Comparison of ENCODE assay signal across 1 cellular context in genomic region chr3:32825601-32826375, GRCh38.
TF ChIP-seq lines count a peak whose summit lies in the region.

No MANE protein-coding gene starts in this region.

TF ChIP-seq in HepG2, 621 proteins besides CTCF, POLR2A, EP300 and RAD21 (continued from another document):
- TF ChIP-seq ZNF275 (CRISPR knock-in tag; IDR thresholded peaks at IDR 0.05; ENCODE audit: borderline replicate concordance) (no peak), ZNF337 (CRISPR knock-in tag; IDR thresholded peaks at IDR 0.05; ENCODE audit: borderline replicate concordance, low read depth) (no peak), SIN3B (IDR thresholded peaks at IDR 0.05; ENCODE audit: low read length) (no peak), ZSCAN12 (CRISPR knock-in tag; IDR thresholded peaks at IDR 0.05) (no peak), FOXA3 (CRISPR knock-in tag; IDR thresholded peaks at IDR 0.05) (no peak), ZNF367 (CRISPR knock-in tag; IDR thresholded peaks at IDR 0.05; ENCODE audit: borderline replicate concordance) (no peak), ZNF788 (CRISPR knock-in tag; IDR thresholded peaks at IDR 0.05; ENCODE audit: borderline replicate concordance) (no peak), ZSCAN21 (CRISPR knock-in tag; IDR thresholded peaks at IDR 0.05; ENCODE audit: borderline replicate concordance) (no peak), ZNF687 (CRISPR knock-in tag; IDR thresholded peaks at IDR 0.05) (no peak), ZNF598 (CRISPR knock-in tag; IDR thresholded peaks at IDR 0.05; ENCODE audit: borderline replicate concordance) (no peak), TRAFD1 (CRISPR knock-in tag; IDR thresholded peaks at IDR 0.05; ENCODE audit: borderline replicate concordance) (no peak), MZF1 (CRISPR knock-in tag; IDR thresholded peaks at IDR 0.05; ENCODE audit: borderline replicate concordance) (no peak), ZNF546 (CRISPR knock-in tag; conservative IDR thresholded peaks at IDR 0.05) (no peak), NR2F1 (CRISPR knock-in tag; IDR thresholded peaks at IDR 0.05) (no peak), NR1H2 (CRISPR knock-in tag; IDR thresholded peaks at IDR 0.05; ENCODE audit: borderline replicate concordance, low read depth) (no peak), KLF16 (CRISPR knock-in tag; IDR thresholded peaks at IDR 0.05) (no peak), HDAC1 (CRISPR knock-in tag; IDR thresholded peaks at IDR 0.05) (no peak), ZNF33A (CRISPR knock-in tag; IDR thresholded peaks at IDR 0.05; ENCODE audit: borderline replicate concordance) (no peak), IRF2 (CRISPR knock-in tag; IDR thresholded peaks at IDR 0.05) (no peak), ZNF7 (CRISPR knock-in tag; IDR thresholded peaks at IDR 0.05) (no peak), TMF1 (CRISPR knock-in tag; IDR thresholded peaks at IDR 0.05; ENCODE audit: low read depth) (no peak)
- TF ChIP-seq, protein P1, sequence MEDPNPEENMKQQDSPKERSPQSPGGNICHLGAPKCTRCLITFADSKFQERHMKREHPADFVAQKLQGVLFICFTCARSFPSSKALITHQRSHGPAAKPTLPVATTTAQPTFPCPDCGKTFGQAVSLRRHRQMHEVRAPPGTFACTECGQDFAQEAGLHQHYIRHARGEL (CRISPR knock-in tag; IDR thresholded peaks at IDR 0.05), result no peak
